Comparison of ENCODE assay signal across 17 cellular contexts in genomic region chr12:86334071-86334470, GRCh38.
"Had no signal": no experiment of that assay in that cellular context is flagged by ENCODE, and none has a peak within 500 bp of the region (broad histone marks: within the 10 kb centered on the region; RNA-seq: fewer than 3 reads in every experiment).

No MANE protein-coding gene starts in this region.

- H3K4me3 ChIP-seq: coronary artery, heart left ventricle, psoas muscle, spleen, tibial artery, upper lobe of left lung, uterus had no signal

- H3K9me3 ChIP-seq: heart left ventricle, psoas muscle, spleen, tibial artery, upper lobe of left lung, uterus had no signal

- H3K36me3 ChIP-seq: heart left ventricle, spleen, tibial artery, upper lobe of left lung, uterus had no signal

- H3K27ac ChIP-seq: coronary artery, heart left ventricle, parathyroid adenoma, psoas muscle, spleen, tibial artery, upper lobe of left lung, uterus had no signal

- H3K27me3 ChIP-seq: heart left ventricle, spleen, tibial artery, upper lobe of left lung, uterus had no signal

- H3K9ac ChIP-seq: parathyroid adenoma had no signal

- DNase-seq: effector CD4-positive, alpha-beta T cell; heart left ventricle; hippocampal formation; left colon; mesendoderm; naive B cell; occipital lobe; psoas muscle; spleen; stimulated activated CD4-positive, alpha-beta T cell treated with anti-CD3 and anti-CD28 coated beads, Interleukin-15, amount 100 ng/mL, for 24 hours; stimulated activated CD4-positive, alpha-beta T cell treated with anti-CD3 and anti-CD28 coated beads, Interleukin-1b, Interleukin-23, amount 100 ng/mL, for 48 hours; stimulated activated CD4-positive, alpha-beta T cell treated with anti-CD3 and anti-CD28 coated beads, Interleukin-4, amount 100 ng/mL, for 24 hours; tibial artery; upper lobe of left lung; uterus had no signal

- H3K4me1 ChIP-seq: heart left ventricle, parathyroid adenoma, psoas muscle, spleen, tibial artery, upper lobe of left lung, uterus had no signal
